2 cellular contexts compared by ENCODE assay signal in genomic region chr19:21256722-21257121, GRCh38.
TF ChIP-seq lines count a peak whose summit lies in the region.

No MANE protein-coding gene starts in this region.

TF ChIP-seq in IMR-90, 13 proteins besides CTCF, POLR2A, EP300 and RAD21 (continued from another document):
- no peak for TF ChIP-seq ELK1 (IDR thresholded peaks at IDR 0.05; ENCODE audit: borderline replicate concordance, low read depth, low read length)
- TF ChIP-seq USF2 (IDR thresholded peaks at IDR 0.05; ENCODE audit: low read depth, low read length) = no peak
- TF ChIP-seq FOS (IDR thresholded peaks at IDR 0.05; ENCODE audit: low read depth, low read length) = no peak
- no peak for TF ChIP-seq RFX5 (IDR thresholded peaks at IDR 0.05; ENCODE audit: low read depth, low read length)
- TF ChIP-seq BHLHE40 (IDR thresholded peaks at IDR 0.05; ENCODE audit: low read depth, low read length) = no peak
- no peak for TF ChIP-seq MAFK (IDR thresholded peaks at IDR 0.05; ENCODE audit: low read depth, low read length)

TF ChIP-seq in liver, 16 proteins besides CTCF, POLR2A, EP300 and RAD21 (continued from another document):
- TF ChIP-seq TAF1 (conservative IDR thresholded peaks at IDR 0.05) (no peak), ATF3 (IDR thresholded peaks at IDR 0.05) (no peak), YY1 (IDR thresholded peaks at IDR 0.05) (no peak), FOXA1 (IDR thresholded peaks at IDR 0.05) (no peak), HNF4G (IDR thresholded peaks at IDR 0.05) (no peak)
